In genomic region chr9:34658461-34658860, GRCh38 we compare ENCODE assay signal across 30 cellular contexts. TPM values are rescaled to one million over a fixed set of nuclear protein-coding genes. Genes with fewer than 3 reads are reported as not detected.
"Had no signal": no experiment of that assay in that cellular context is flagged by ENCODE, and none has a peak within 500 bp of the region (broad histone marks: within the 10 kb centered on the region; RNA-seq: fewer than 3 reads in every experiment).

No MANE protein-coding gene starts in this region.

- H3K27me3 Mint-ChIP-seq: effector memory CD8-positive, alpha-beta T cell; naive thymus-derived CD4-positive, alpha-beta T cell; progenitor cell of endocrine pancreas; stimulated activated memory B cell treated with anti-CD40 and anti-IgM and Interleukin-4, amounts not matched to agents 10 μg/mL and 1 μg/mL and 100 μg/mL, for 72 hours; stimulated activated naive CD8-positive, alpha-beta T cell treated with anti-CD3 and anti-CD28 coated beads, Interleukin-15, Interleukin-2, amounts not matched to agents 100 ng/mL and 50 ng/mL, for 24 hours had no signal

- ATAC-seq: effector memory CD8-positive, alpha-beta T cell; left cardiac atrium; left lung; naive thymus-derived CD4-positive, alpha-beta T cell; stimulated activated memory B cell treated with anti-CD40 and anti-IgM and Interleukin-4, amounts not matched to agents 10 μg/mL and 1 μg/mL and 100 μg/mL, for 72 hours; upper lobe of right lung had no signal

- H3K27me3 ChIP-seq: left lung, sigmoid colon, tibial nerve, upper lobe of right lung, vagina had no signal

- DNase-seq: cortex of kidney; effector memory CD8-positive, alpha-beta T cell; head of caudate nucleus; left cardiac atrium; left lung; mesenchymal stem cell; midbrain; naive thymus-derived CD4-positive, alpha-beta T cell; sigmoid colon; stimulated activated CD4-positive, alpha-beta T cell treated with anti-CD3 and anti-CD28 coated beads, Interleukin-2, amount 100 ng/mL, for 24 hours; stimulated activated CD4-positive, alpha-beta T cell treated with anti-CD3 and anti-CD28 coated beads, Interleukin-4, amount 100 ng/mL, for 24 hours; upper lobe of right lung had no signal

- H3K36me3 ChIP-seq: left lung, upper lobe of right lung, vagina had no signal

- H3K27ac Mint-ChIP-seq: effector memory CD8-positive, alpha-beta T cell; progenitor cell of endocrine pancreas; stimulated activated memory B cell treated with anti-CD40 and anti-IgM and Interleukin-4, amounts not matched to agents 10 μg/mL and 1 μg/mL and 100 μg/mL, for 72 hours; stimulated activated naive CD8-positive, alpha-beta T cell treated with anti-CD3 and anti-CD28 coated beads, Interleukin-15, Interleukin-2, amounts not matched to agents 100 ng/mL and 50 ng/mL, for 24 hours had no signal

- H3K4me3 Mint-ChIP-seq: effector memory CD8-positive, alpha-beta T cell; naive thymus-derived CD4-positive, alpha-beta T cell; stimulated activated memory B cell treated with anti-CD40 and anti-IgM and Interleukin-4, amounts not matched to agents 10 μg/mL and 1 μg/mL and 100 μg/mL, for 72 hours; stimulated activated naive CD8-positive, alpha-beta T cell treated with anti-CD3 and anti-CD28 coated beads, Interleukin-15, Interleukin-2, amounts not matched to agents 100 ng/mL and 50 ng/mL, for 24 hours had no signal

- H3K9me3 Mint-ChIP-seq: effector memory CD8-positive, alpha-beta T cell; naive thymus-derived CD4-positive, alpha-beta T cell; nephron; stimulated activated memory B cell treated with anti-CD40 and anti-IgM and Interleukin-4, amounts not matched to agents 10 μg/mL and 1 μg/mL and 100 μg/mL, for 72 hours; stimulated activated naive CD8-positive, alpha-beta T cell treated with anti-CD3 and anti-CD28 coated beads, Interleukin-15, Interleukin-2, amounts not matched to agents 100 ng/mL and 50 ng/mL, for 24 hours had no signal

- H3K79me2 ChIP-seq: parathyroid adenoma had no signal

- H3K4me1 Mint-ChIP-seq: stimulated activated memory B cell treated with anti-CD40 and anti-IgM and Interleukin-4, amounts not matched to agents 10 μg/mL and 1 μg/mL and 100 μg/mL, for 72 hours had no signal

- H3K9me3 ChIP-seq: left lung, sigmoid colon, thoracic aorta, tibial nerve, upper lobe of right lung, vagina had no signal

- FAIRE-seq: endometrium, frontal cortex had no signal

- H3K9ac ChIP-seq: parathyroid adenoma had no signal

- H3K27ac ChIP-seq: left lung, parathyroid adenoma, sigmoid colon, thoracic aorta, tibial nerve, upper lobe of right lung, vagina had no signal

- H2AFZ ChIP-seq: parathyroid adenoma had no signal

- H3K4me3 ChIP-seq: left lung, sigmoid colon, thoracic aorta, tibial nerve, upper lobe of right lung, vagina had no signal

RNA-seq across cellular contexts. Expression of gene CCL27, which starts 4.0 kb away (rescaled TPM):
- total RNA-seq: dermis microvascular lymphatic vessel endothelial cell; fibroblast of villous mesenchyme; kidney epithelial cell; left cardiac atrium; lung microvascular endothelial cell; mucosa of gallbladder; naive thymus-derived CD4-positive, alpha-beta T cell; omental fat pad; sigmoid colon; skeletal muscle tissue; thoracic aorta; upper lobe of right lung; vagina had no signal
- polyA plus RNA-seq: naive thymus-derived CD4-positive, alpha-beta T cell had no signal

RNA-seq across cellular contexts. Expression of gene ARID3C, which starts 29.6 kb away (rescaled TPM):
- total RNA-seq: dermis microvascular lymphatic vessel endothelial cell, fibroblast of villous mesenchyme, left cardiac atrium, left lung, mucosa of gallbladder, omental fat pad, sigmoid colon, skeletal muscle tissue, thoracic aorta, upper lobe of right lung, vagina had no signal
- polyA plus RNA-seq: esophagus; naive thymus-derived CD4-positive, alpha-beta T cell had no signal
